ENCODE assay signal across 14 cellular contexts in genomic region chr10:132836248-132836831, GRCh38. TPM values are rescaled to one million over a fixed set of nuclear protein-coding genes. Genes with fewer than 3 reads are reported as not detected.
A peak's percentile ranks its signal among the peaks of the same experiment; 100 is the strongest.
DNase-seq lines count a peak whose midpoint lies in the region; ATAC-seq and TF ChIP-seq lines count a peak whose summit lies in the region.
"Had no signal": no experiment of that assay in that cellular context is flagged by ENCODE, and none has a peak within 500 bp of the region (broad histone marks: within the 10 kb centered on the region; RNA-seq: fewer than 3 reads in every experiment).

No MANE protein-coding gene starts in this region.

- H3K27ac ChIP-seq in right atrium auricular region (no peak overlapping the region), neural progenitor cell (no peak overlapping the region), upper lobe of left lung (no peak overlapping the region)
- H3K27ac ChIP-seq: ascending aorta, vagina had no signal

- H3K4me3 Mint-ChIP-seq in neural progenitor cell: no peak overlapping the region
- H3K4me3 Mint-ChIP-seq in mesothelial cell of epicardium: no peak overlapping the region

- H3K4me1 Mint-ChIP-seq in neural progenitor cell (no peaks in the 10 kb centered on the region), mesothelial cell of epicardium (no peaks in the 10 kb centered on the region)

- no peaks in the 10 kb centered on the region for H3K79me2 ChIP-seq in neural progenitor cell (ENCODE audit: low read depth)

- 63 to 69% methylated on average over 7 to 22 of the region's 27 CpGs for WGBS in upper lobe of left lung, 2 donors

- no peak for TF ChIP-seq CTCF in right atrium auricular region (IDR thresholded peaks at IDR 0.05)
- no peak for TF ChIP-seq CTCF in neural progenitor cell (IDR thresholded peaks at IDR 0.05)
- TF ChIP-seq CTCF in upper lobe of left lung (IDR thresholded peaks at IDR 0.05): no peak
- no peak for TF ChIP-seq CTCF in mesothelial cell of epicardium (IDR thresholded peaks at IDR 0.05; ENCODE audit: unreplicated experiment)

- DNase-seq in Right ventricle myocardium inferior (ENCODE audit: missing footprints) (peak; percentile 67), right atrium auricular region (ENCODE audit: low spot score) (no peak), glomerular visceral epithelial cell (ENCODE audit: extremely low spot score) (peak; percentile 35), neural progenitor cell (ENCODE audit: low spot score) (no peak), upper lobe of left lung (no peak), mesothelial cell of epicardium (ENCODE audit: low spot score in 2 of 2, unreplicated experiment in 2 of 2) (no peak), foreskin melanocyte (no peak)
- DNase-seq: DMS153, NCI-H1092, NCI-H748 treated with DMSO at 0.1 percent for 48 hours had no signal

- peaks cover 2% of the 10 kb centered on the region for H3K9me3 Mint-ChIP-seq in neural progenitor cell
- H3K9me3 Mint-ChIP-seq in mesothelial cell of epicardium: no peaks in the 10 kb centered on the region

- peaks cover 8% of the 10 kb centered on the region for H3F3A ChIP-seq in neural progenitor cell (ENCODE audit: low read depth)

- H3K4me3 ChIP-seq in right atrium auricular region (no peak overlapping the region), neural progenitor cell (no peak overlapping the region), upper lobe of left lung (no peak overlapping the region)
- H3K4me3 ChIP-seq: ascending aorta, vagina had no signal

- TF ChIP-seq POLR2A in upper lobe of left lung (IDR thresholded peaks at IDR 0.05): no peak

- no peaks in the 10 kb centered on the region for H3K4me1 ChIP-seq in right atrium auricular region
- no peaks in the 10 kb centered on the region for H3K4me1 ChIP-seq in neural progenitor cell
- H3K4me1 ChIP-seq in upper lobe of left lung: peaks cover 0 to 5% (median 0%) of the 10 kb centered on the region in 4 donors
- H3K4me1 ChIP-seq: ascending aorta, vagina had no signal

- TF ChIP-seq EP300 in upper lobe of left lung (IDR thresholded peaks at IDR 0.05): no peak

- no peak overlapping the region for H3K9ac ChIP-seq in neural progenitor cell

- H3K27ac Mint-ChIP-seq in neural progenitor cell (no peak overlapping the region), mesothelial cell of epicardium (no peak overlapping the region)

- H3K9me3 ChIP-seq in right atrium auricular region: peaks cover 0 to 3% of the 10 kb centered on the region in 2 donors
- H3K9me3 ChIP-seq in neural progenitor cell (ENCODE audit: low read depth): no peaks in the 10 kb centered on the region
- peaks cover 0 to 2% (median under 1%) of the 10 kb centered on the region in 4 donors for H3K9me3 ChIP-seq in upper lobe of left lung
- H3K9me3 ChIP-seq: vagina had no signal

- no peaks in the 10 kb centered on the region for H4K20me1 ChIP-seq in neural progenitor cell (ENCODE audit: low read depth)

- no peak overlapping the region for H3K4me2 ChIP-seq in neural progenitor cell

- peak overlapping the region; percentile 55 for H2AFZ ChIP-seq in neural progenitor cell (replicated peaks)

- H3K27me3 ChIP-seq in right atrium auricular region (peaks cover 0 to 5% of the 10 kb centered on the region in 2 donors), neural progenitor cell (peaks cover 11% of the 10 kb centered on the region), upper lobe of left lung (peaks cover 0 to 8% (median 3%) of the 10 kb centered on the region in 4 donors)
- H3K27me3 ChIP-seq: ascending aorta, vagina had no signal

- no peaks in the 10 kb centered on the region for H3K36me3 ChIP-seq in right atrium auricular region
- no peaks in the 10 kb centered on the region for H3K36me3 ChIP-seq in neural progenitor cell
- no peaks in the 10 kb centered on the region for H3K36me3 ChIP-seq in upper lobe of left lung
- H3K36me3 ChIP-seq: ascending aorta, vagina had no signal

- ATAC-seq in Right ventricle myocardium inferior (peak; percentile 58), upper lobe of left lung (ENCODE audit: low FRiP score in 2 of 2) (peak; percentile 17 to 20), GM18517 (IDR thresholded peaks at IDR 0.05; ENCODE audit: unreplicated experiment) (no peak)

- peaks cover 11% of the 10 kb centered on the region for H3K27me3 Mint-ChIP-seq in neural progenitor cell (ENCODE audit: insufficient read depth, low read depth)
- H3K27me3 Mint-ChIP-seq in mesothelial cell of epicardium (ENCODE audit: low read depth): peaks cover 51% of the 10 kb centered on the region

- H3K36me3 Mint-ChIP-seq in neural progenitor cell: peaks cover 2% of the 10 kb centered on the region
- H3K36me3 Mint-ChIP-seq in mesothelial cell of epicardium: no peaks in the 10 kb centered on the region

- intact Hi-C loops in Right ventricle myocardium inferior (cut with DNase I): loop anchor here (2.0 to 10.0 kb wide), 2 partner anchors 288 to 488 kb away; no protein-coding TSS in a partner anchor

RNA-seq across cellular contexts. Expression of gene NKX6-2, which starts 50.4 kb away (rescaled TPM):
- total RNA-seq in Right ventricle myocardium inferior (not detected), right atrium auricular region (not detected), neural progenitor cell (ENCODE audit: low replicate concordance) (not detected in 2 replicates), upper lobe of left lung (not detected), mesothelial cell of epicardium (not detected in 3 replicates)
- total RNA-seq: ascending aorta, SK-MEL-5 had no signal

Comparison
In these comparisons a context has a peak if more than half of its experiments do, and no peak if none do; other contexts are left out.
1. DNase-seq: peak in Right ventricle myocardium inferior (single experiment) and glomerular visceral epithelial cell (single experiment); none in right atrium auricular region (single experiment), neural progenitor cell (single experiment), upper lobe of left lung (0 of 2), mesothelial cell of epicardium (0 of 2) and foreskin melanocyte (single experiment).